In the genomic region with DNA sequence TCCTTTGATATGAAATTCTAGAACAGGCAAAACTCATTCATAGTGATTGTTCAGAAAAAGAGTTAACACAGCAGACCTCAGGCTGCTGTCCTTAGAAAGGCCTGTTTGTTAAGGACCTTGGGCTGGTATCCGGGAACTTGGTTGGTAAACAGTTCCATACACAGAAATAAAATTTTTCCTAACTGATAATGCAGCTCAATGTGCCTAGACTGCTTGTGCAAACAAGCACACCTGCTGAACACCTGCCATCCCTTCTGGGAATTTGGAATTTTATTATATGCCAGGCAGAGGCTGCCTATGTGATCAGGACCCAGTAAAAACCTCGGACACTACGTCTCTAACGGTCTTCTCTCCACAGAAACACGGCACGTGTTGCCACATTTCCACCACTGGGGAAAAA, we compare ENCODE assay signal across 1 cellular context.
TF ChIP-seq lines count a peak whose summit lies in the region.

No MANE protein-coding gene starts in this region.

TF ChIP-seq in IMR-90, 13 proteins besides CTCF, POLR2A, EP300 and RAD21:
- TF ChIP-seq CHD1 (IDR thresholded peaks at IDR 0.05; ENCODE audit: low read depth, low read length): no peak
- no peak for TF ChIP-seq MXI1 (IDR thresholded peaks at IDR 0.05; ENCODE audit: borderline replicate concordance, low read depth, low read length)
- no peak for TF ChIP-seq RFX5 (IDR thresholded peaks at IDR 0.05; ENCODE audit: low read depth, low read length)
